Comparison of ENCODE assay signal across 25 cellular contexts in genomic region chr14:68222726-68223125, GRCh38.
"Had no signal": no experiment of that assay in that cellular context is flagged by ENCODE, and none has a peak within 500 bp of the region (broad histone marks: within the 10 kb centered on the region; RNA-seq: fewer than 3 reads in every experiment).

No MANE protein-coding gene starts in this region.

- ATAC-seq: HepG2, K562 had no signal

- H3K27ac Mint-ChIP-seq: IgD-negative memory B cell had no signal

- H3K9me3 ChIP-seq: SJSA1 had no signal

- FAIRE-seq: HepG2, K562, RCC 7860 had no signal

- H3K36me3 ChIP-seq: SJSA1 had no signal

- H3K27me3 Mint-ChIP-seq: IgD-negative memory B cell had no signal

- H3K4me1 Mint-ChIP-seq: IgD-negative memory B cell had no signal

- H3K4me3 ChIP-seq: K562, PC-9, SJSA1, SK-N-MC had no signal

- H3K27me3 ChIP-seq: SJSA1 had no signal

- DNase-seq: Kasumi-1, MM.1S, NCI-H1092 treated with DMSO at 0.1 percent for 48 hours, NCI-H1436, NCI-H187, NCI-H2029, NCI-H2081 treated with DMSO at 0.1 percent for 48 hours, NCI-H2171, NCI-H226, NCI-H446, NCI-H510A, NCI-H524 treated with DMSO at 0.1 percent for 48 hours, NCI-H69, NCI-H774, OCI-M1, PC-9, Right ventricle myocardium superior, RPMI8226, SIG-M5 had no signal
